ENCODE assay signal across 9 cellular contexts in genomic region chr22:44702479-44703219, GRCh38. TPM values are rescaled to one million over a fixed set of nuclear protein-coding genes. Genes with fewer than 3 reads are reported as not detected.
DNase-seq lines count a peak whose midpoint lies in the region; ATAC-seq, FAIRE-seq and TF ChIP-seq lines count a peak whose summit lies in the region.
"Had no signal": no experiment of that assay in that cellular context is flagged by ENCODE, and none has a peak within 500 bp of the region (broad histone marks: within the 10 kb centered on the region; RNA-seq: fewer than 3 reads in every experiment).

No MANE protein-coding gene starts in this region.

- no peak for TF ChIP-seq RAD21 in neural cell (conservative IDR thresholded peaks at IDR 0.05)

- H3K9ac ChIP-seq in endothelial cell of umbilical vein (replicated peaks; ENCODE audit: extremely low read depth, insufficient read depth, low read length) (no peak overlapping the region), neural cell (ENCODE audit: low read length) (peak overlapping the region; percentile 16)

- peaks cover 7% of the 10 kb centered on the region for H3K4me1 ChIP-seq in endothelial cell of umbilical vein (ENCODE audit: control insufficient read depth, extremely low read depth, insufficient read depth, low read length)

- H3K27ac ChIP-seq in endothelial cell of umbilical vein (ENCODE audit: insufficient read depth, low read depth, low read length) (no peak overlapping the region), neural cell (ENCODE audit: low read length) (no peak overlapping the region)

- H3K4me2 ChIP-seq in endothelial cell of umbilical vein (ENCODE audit: insufficient read depth, low read length) (peak overlapping the region; percentile 84), neural cell (ENCODE audit: low read length) (no peak overlapping the region)

- H4K20me1 ChIP-seq in endothelial cell of umbilical vein (replicated peaks; ENCODE audit: control insufficient read depth, extremely low read depth, insufficient read depth, low read length) (no peaks in the 10 kb centered on the region), neural cell (ENCODE audit: insufficient read depth) (no peaks in the 10 kb centered on the region)

- H3K9me1 ChIP-seq in endothelial cell of umbilical vein (replicated peaks; ENCODE audit: control insufficient read depth, extremely low read depth, insufficient read depth, low read length) = no peaks in the 10 kb centered on the region

- CTCF ChIA-PET in endothelial cell of umbilical vein (lab: Charles Lee) = interaction anchor here (1.5 kb wide), 1 partner anchor 10 kb away, joined by 3 read pairs; no protein-coding TSS in a partner anchor

- no peaks in the 10 kb centered on the region for H3K9me2 ChIP-seq in neural cell (ENCODE audit: insufficient read depth, low read length)

- TF ChIP-seq POLR2A in endothelial cell of umbilical vein (IDR thresholded peaks at IDR 0.05; ENCODE audit: low read depth, low read length) = no peak

- no peaks in the 10 kb centered on the region for H3K36me3 ChIP-seq in endothelial cell of umbilical vein (ENCODE audit: control insufficient read depth in 2 of 2, extremely low read depth in 1 of 2, insufficient read depth in 2 of 2, low read length in 2 of 2)
- H3K36me3 ChIP-seq in neural cell (ENCODE audit: insufficient read depth, low read length) = no peaks in the 10 kb centered on the region

- FAIRE-seq in endothelial cell of umbilical vein (lab: Jason Lieb, UNC) = no peak
- FAIRE-seq: colon had no signal

- TF ChIP-seq CTCF in endothelial cell of umbilical vein (IDR thresholded peaks at IDR 0.05; ENCODE audit: extremely low read depth in 1 of 2, insufficient read depth in 1 of 2, low read depth in 1 of 2, low read length in 2 of 2) = no peak
- no peak for TF ChIP-seq CTCF in neural cell (IDR thresholded peaks at IDR 0.05; ENCODE audit: poor library complexity, severe bottlenecking)

- peak overlapping the region; percentile 17 for H2AFZ ChIP-seq in endothelial cell of umbilical vein (ENCODE audit: low read depth, low read length)
- H2AFZ ChIP-seq in neural cell (ENCODE audit: low read depth, low read length) = no peak overlapping the region

- H3K4me3 ChIP-seq in endothelial cell of umbilical vein (replicated peaks in 1 of 3; ENCODE audit: insufficient read depth in 1 of 3, low read depth in 1 of 3, low read length in 3 of 3) = peak overlapping the region; percentile 16 to 36 (median 32)
- peak overlapping the region; percentile 64 for H3K4me3 ChIP-seq in neural cell (ENCODE audit: low read length)

- H3K27me3 ChIP-seq in endothelial cell of umbilical vein (ENCODE audit: control insufficient read depth in 2 of 2, insufficient read depth in 2 of 2, low read length in 2 of 2) = peaks cover 6 to 11% of the 10 kb centered on the region in 2 experiments
- H3K27me3 ChIP-seq in neural cell (ENCODE audit: insufficient read depth, low read depth, low read length) = peaks cover 19% of the 10 kb centered on the region

- no peaks in the 10 kb centered on the region for H3K9me3 ChIP-seq in endothelial cell of umbilical vein (replicated peaks; ENCODE audit: control insufficient read depth, insufficient read depth, low read length)
- no peaks in the 10 kb centered on the region for H3K9me3 ChIP-seq in neural cell (ENCODE audit: low read length)

- no TSS peak for BruUV-seq in endothelial cell of umbilical vein (replicated peaks; lab: Mats Ljungman, UMichigan)

- H3F3A ChIP-seq in neural cell (ENCODE audit: insufficient read depth, low read length, poor library complexity, severe bottlenecking) = no peaks in the 10 kb centered on the region

- ATAC-seq in HG03039 (IDR thresholded peaks at IDR 0.05; ENCODE audit: unreplicated experiment) (peak; percentile 16), GM18520 (IDR thresholded peaks at IDR 0.05; ENCODE audit: unreplicated experiment) (no peak)

- intact Hi-C loops in endothelial cell of umbilical vein (cut with micrococcal nuclease) = loop anchor here (1.0 kb wide), 1 partner anchor 17 kb away; no protein-coding TSS in a partner anchor

- DNase-seq in NCI-H2171 treated with DMSO at 0.1 percent for 48 hours (lab: John Stamatoyannopoulos, UW) (peak; percentile 20), NCI-H2171 (lab: John Stamatoyannopoulos, UW) (no peak), T-helper 9 cell (peak; percentile 18), endothelial cell of umbilical vein (ENCODE audit: low read depth, low spot score) (no peak), NCI-H1092 (lab: John Stamatoyannopoulos, UW) (no peak)

- dilution Hi-C loops in endothelial cell of umbilical vein (cut with MboI; ENCODE audit: extremely low pct_ligation_motif_present, low sequenced_read_pairs) = no loop called here

- POLR2A ChIA-PET in endothelial cell of umbilical vein (lab: Charles Lee) = no interaction called here

- H3K79me2 ChIP-seq in endothelial cell of umbilical vein (ENCODE audit: control insufficient read depth, insufficient read depth, low read length) (no peaks in the 10 kb centered on the region), neural cell (replicated peaks; ENCODE audit: insufficient read depth, low read length) (no peaks in the 10 kb centered on the region)

- TF ChIP-seq EP300 in neural cell (conservative IDR thresholded peaks at IDR 0.05; ENCODE audit: poor library complexity, severe bottlenecking) = no peak

TF ChIP-seq in endothelial cell of umbilical vein, 7 proteins besides CTCF, POLR2A, EP300 and RAD21:
- TF ChIP-seq POLR2AphosphoS5 (IDR thresholded peaks at IDR 0.05; ENCODE audit: insufficient read depth, low read depth, low read length) = no peak
- peak; percentile 46 for TF ChIP-seq EZH2 (IDR thresholded peaks at IDR 0.05; ENCODE audit: borderline replicate concordance, low read depth, low read length, severe bottlenecking)

TF ChIP-seq in neural cell, 6 proteins besides CTCF, POLR2A, EP300 and RAD21:
- TF ChIP-seq MXI1 (conservative IDR thresholded peaks at IDR 0.05; ENCODE audit: poor library complexity, severe bottlenecking) = peak; percentile 35
- no peak for TF ChIP-seq SMC3 (conservative IDR thresholded peaks at IDR 0.05; ENCODE audit: poor library complexity)
TF ChIP-seq in neural cell: peak in this region for 1.

RNA-seq across cellular contexts. Expression of gene PRR5, which starts 0.6 kb away (rescaled TPM):
- 7.4 and 9.0 TPM in 2 replicates for total RNA-seq in endothelial cell of umbilical vein
- polyA plus RNA-seq in endothelial cell of umbilical vein (4.3 and 7.4 TPM in 2 replicates), neural cell (16.2 and 21.0 TPM in 2 replicates)
- 2.3 and 3.0 TPM in 2 replicates for polyA plus RNA-seq in endothelial cell of umbilical vein (2011; cell fraction: cytosol; rRNA removed)
- 4.0 and 5.3 TPM in 2 replicates for polyA plus RNA-seq in endothelial cell of umbilical vein (2011; cell fraction: nucleus; rRNA removed)
- polyA plus RNA-seq in endothelial cell of umbilical vein (2012) = 4.2 and 9.0 TPM in 2 replicates
- polyA minus RNA-seq in endothelial cell of umbilical vein (3.5 and 8.0 TPM in 2 replicates), neural cell (25.6 and 27.0 TPM in 2 replicates)
- polyA minus RNA-seq in endothelial cell of umbilical vein (2011; cell fraction: cytosol; rRNA and poly(A)+ RNA removed) = 8.7 TPM
- 3.8 and 4.0 TPM in 2 replicates for polyA minus RNA-seq in endothelial cell of umbilical vein (2011; cell fraction: nucleus; rRNA and poly(A)+ RNA removed)

RNA-seq across cellular contexts. Expression of gene ARHGAP8, which starts 49.7 kb away (rescaled TPM):
- not detected in 2 replicates for total RNA-seq in endothelial cell of umbilical vein
- polyA plus RNA-seq in endothelial cell of umbilical vein = not detected in 2 replicates
- polyA plus RNA-seq in endothelial cell of umbilical vein (2011; cell fraction: cytosol; rRNA removed) = not detected in 2 replicates
- polyA plus RNA-seq in endothelial cell of umbilical vein (2011; cell fraction: nucleus; rRNA removed) = not detected in 2 replicates
- polyA plus RNA-seq in endothelial cell of umbilical vein (2012) = not detected in 2 replicates
- not detected in 2 replicates for polyA minus RNA-seq in endothelial cell of umbilical vein
- not detected for polyA minus RNA-seq in endothelial cell of umbilical vein (2011; cell fraction: cytosol; rRNA and poly(A)+ RNA removed)
- polyA minus RNA-seq in endothelial cell of umbilical vein (2011; cell fraction: nucleus; rRNA and poly(A)+ RNA removed) = not detected in 2 replicates
- 3.0 and 5.0 TPM in 2 replicates for polyA plus RNA-seq in neural cell
- 1.9 and 2.9 TPM in 2 replicates for polyA minus RNA-seq in neural cell

Comparison
In these comparisons a context has a peak if more than half of its experiments do, and no peak if none do; other contexts are left out.
1. DNase-seq: peak in NCI-H2171 treated with DMSO at 0.1 percent for 48 hours (single experiment) and T-helper 9 cell (single experiment); none in NCI-H2171 (single experiment), endothelial cell of umbilical vein (single experiment) and NCI-H1092 (single experiment).